ENCODE assay signal across 17 cellular contexts in genomic region chr3:88434001-88434400, GRCh38.
A peak's percentile ranks its signal among the peaks of the same experiment; 100 is the strongest.
DNase-seq lines count a peak whose midpoint lies in the region; ATAC-seq and TF ChIP-seq lines count a peak whose summit lies in the region.
"Had no signal": no experiment of that assay in that cellular context is flagged by ENCODE, and none has a peak within 500 bp of the region (broad histone marks: within the 10 kb centered on the region; RNA-seq: fewer than 3 reads in every experiment).

No MANE protein-coding gene starts in this region.

- no peaks in the 10 kb centered on the region for H3K79me2 ChIP-seq in PC-3 (ENCODE audit: low read length)

- intact Hi-C loops in MCF 10A (cut with micrococcal nuclease) (no loop called here), breast epithelium (cut with DNase I; ENCODE audit: low total_unique reads) (no loop called here), PC-3 (cut with micrococcal nuclease) (loop anchor here (5.0 kb wide), 1 partner anchor 52 kb away; no protein-coding TSS in a partner anchor)

- H3K4me3 Mint-ChIP-seq in MCF 10A (ENCODE audit: unreplicated experiment): peak overlapping the region; percentile 16
- H3K4me3 Mint-ChIP-seq: CD4-positive, alpha-beta T cell; nephron had no signal

- H2AFZ ChIP-seq in PC-3 (ENCODE audit: low read length): 0 out of 2 replicates have a peak overlapping the region, but pooled peaks have one; percentile 10

- H3K9me2 ChIP-seq in PC-3 (replicated peaks; ENCODE audit: low read length): no peaks in the 10 kb centered on the region

- no peaks in the 10 kb centered on the region for H3F3A ChIP-seq in PC-3 (ENCODE audit: low read length, unreplicated experiment)

- H3K4me2 ChIP-seq in PC-3 (ENCODE audit: low read length): no peak overlapping the region

- POLR2A ChIA-PET in MCF 10A (lab: Yijun Ruan, JAX) (interaction anchor here (0.9 kb wide), 1 partner anchor 13 kb away, joined by 3 read pairs; no protein-coding TSS in a partner anchor), PC-3 (lab: Charles Lee; ENCODE audit: unreplicated experiment) (interaction anchor here (0.5 kb wide), 1 partner anchor 9 kb away, joined by 5 read pairs; no protein-coding TSS in a partner anchor)

- ATAC-seq in HG02885 (IDR thresholded peaks at IDR 0.05; ENCODE audit: poor library complexity, unreplicated experiment): peak; percentile 44
- no peak for ATAC-seq in PC-3
- ATAC-seq in omental fat pad (ENCODE audit: low FRiP score): no peak

- no peak for TF ChIP-seq POLR2A in breast epithelium (IDR thresholded peaks at IDR 0.05)

- H3K36me3 Mint-ChIP-seq in MCF 10A (ENCODE audit: insufficient read depth, unreplicated experiment): no peaks in the 10 kb centered on the region

- no peak overlapping the region for H3K9ac ChIP-seq in PC-3 (ENCODE audit: low read length)

- no TSS peak for BruUV-seq in MCF 10A (replicated peaks; lab: Mats Ljungman, UMichigan)
- no TSS peak for BruUV-seq in PC-3 (replicated peaks; lab: Mats Ljungman, UMichigan)

- no peak overlapping the region for H3K4me3 ChIP-seq in breast epithelium
- H3K4me3 ChIP-seq in PC-3 (ENCODE audit: low read length): no peak overlapping the region
- H3K4me3 ChIP-seq: left ventricle myocardium inferior had no signal

- H4K20me1 ChIP-seq in PC-3 (ENCODE audit: low read length): no peaks in the 10 kb centered on the region

- no peaks in the 10 kb centered on the region for H3K27me3 Mint-ChIP-seq in MCF 10A (ENCODE audit: insufficient read depth, unreplicated experiment)
- H3K27me3 Mint-ChIP-seq: CD4-positive, alpha-beta T cell had no signal

- no peaks in the 10 kb centered on the region for H3K4me1 ChIP-seq in breast epithelium
- H3K4me1 ChIP-seq in PC-3 (ENCODE audit: insufficient read depth, low read length): no peaks in the 10 kb centered on the region

- no peaks in the 10 kb centered on the region for H3K36me3 ChIP-seq in breast epithelium
- no peaks in the 10 kb centered on the region for H3K36me3 ChIP-seq in PC-3 (ENCODE audit: low read depth, low read length)
- H3K36me3 ChIP-seq: brain microvascular endothelial cell, left ventricle myocardium inferior had no signal

- TF ChIP-seq CTCF in MCF 10A (IDR thresholded peaks at IDR 0.05; ENCODE audit: unreplicated experiment) (no peak), breast epithelium (IDR thresholded peaks at IDR 0.05) (no peak), PC-3 (conservative IDR thresholded peaks at IDR 0.05; ENCODE audit: low read depth, low read length) (no peak), omental fat pad (IDR thresholded peaks at IDR 0.05) (no peak)

- H3K27ac ChIP-seq in breast epithelium (no peak overlapping the region), PC-3 (ENCODE audit: low read length) (no peak overlapping the region)
- H3K27ac ChIP-seq: brain microvascular endothelial cell, left ventricle myocardium inferior had no signal

- CTCF ChIA-PET in MCF 10A (lab: Yijun Ruan, JAX) (interaction anchor here (0.5 kb wide), 1 partner anchor 20 kb away, joined by 3 read pairs; no protein-coding TSS in a partner anchor), PC-3 (lab: Charles Lee) (no interaction called here)

- peak overlapping the region; percentile 16 for H3K27ac Mint-ChIP-seq in MCF 10A (ENCODE audit: low read depth, unreplicated experiment)
- H3K27ac Mint-ChIP-seq: CD4-positive, alpha-beta T cell; nephron had no signal

- no peak for DNase-seq in MCF 10A (ENCODE audit: unreplicated experiment)
- DNase-seq in breast epithelium (ENCODE audit: low spot score in 2 of 2): no peak
- DNase-seq in PC-3: no peak
- no peak for DNase-seq in NOMO-1 treated with dmso at 0.1 percent for 144 hours (lab: John Stamatoyannopoulos, UW; ENCODE audit: unreplicated experiment)
- DNase-seq in HUDEP-2 (lab: John Stamatoyannopoulos, UW; ENCODE audit: unreplicated experiment in 76 of 76): no peak
- DNase-seq in omental fat pad (ENCODE audit: low spot score): no peak
- no peak for DNase-seq in NCI-H2227 (lab: John Stamatoyannopoulos, UW; ENCODE audit: unreplicated experiment)
- DNase-seq: activated CD8-positive, alpha-beta memory T cell treated with anti-CD3 and anti-CD28 coated beads, Interleukin-2, amount 50 U/mL, for 4 hours; activated naive CD4-positive, alpha-beta T cell treated with anti-CD3 and anti-CD28 coated beads, Interleukin-2, amount 50 U/mL, for 16 hours; brain microvascular endothelial cell; CD4-positive, alpha-beta T cell; left ventricle myocardium inferior; NCI-H526 treated with DMSO at 0.1 percent for 48 hours; T-helper 1 cell; trophoblast cell had no signal

- H3K27me3 ChIP-seq in breast epithelium: no peaks in the 10 kb centered on the region
- H3K27me3 ChIP-seq in PC-3 (ENCODE audit: low read length): 0 out of 2 replicates have a peak, but pooled peaks cover 8% of the 10 kb centered on the region
- H3K27me3 ChIP-seq: brain microvascular endothelial cell had no signal

- no peaks in the 10 kb centered on the region for H3K9me3 Mint-ChIP-seq in MCF 10A (ENCODE audit: unreplicated experiment)
- H3K9me3 Mint-ChIP-seq: nephron had no signal

- peaks cover 5% of the 10 kb centered on the region for H3K4me1 Mint-ChIP-seq in MCF 10A (ENCODE audit: insufficient read depth, unreplicated experiment)
- H3K4me1 Mint-ChIP-seq: nephron had no signal

- H3K9me3 ChIP-seq in breast epithelium: no peaks in the 10 kb centered on the region
- no peaks in the 10 kb centered on the region for H3K9me3 ChIP-seq in PC-3 (ENCODE audit: low read length)
- H3K9me3 ChIP-seq: left ventricle myocardium inferior had no signal
